ENCODE assay signal across 17 cellular contexts in genomic region chr16:84559311-84559932, GRCh38. TPM values are rescaled to one million over a fixed set of nuclear protein-coding genes. Genes with fewer than 3 reads are reported as not detected.
A peak's percentile ranks its signal among the peaks of the same experiment; 100 is the strongest.
DNase-seq lines count a peak whose midpoint lies in the region; ATAC-seq and TF ChIP-seq lines count a peak whose summit lies in the region.
"Had no signal": no experiment of that assay in that cellular context is flagged by ENCODE, and none has a peak within 500 bp of the region (broad histone marks: within the 10 kb centered on the region; RNA-seq: fewer than 3 reads in every experiment).

No MANE protein-coding gene starts in this region.

- H3K4me1 Mint-ChIP-seq in GM23338 (peaks cover 49% of the 10 kb centered on the region), T-helper 17 cell (peaks cover 10% of the 10 kb centered on the region)

- no peaks in the 10 kb centered on the region for H3K27me3 ChIP-seq in GM23338 (ENCODE audit: insufficient read depth)
- H3K27me3 ChIP-seq in muscle layer of duodenum (ENCODE audit: low read depth, low read length) = no peaks in the 10 kb centered on the region
- peaks cover 12% of the 10 kb centered on the region; the same call in 1 of the 2 replicates for H3K27me3 ChIP-seq in BE2C
- H3K27me3 ChIP-seq: ascending aorta, thyroid gland had no signal

- no peaks in the 10 kb centered on the region for H3K9me3 Mint-ChIP-seq in GM23338
- H3K9me3 Mint-ChIP-seq: naive thymus-derived CD8-positive, alpha-beta T cell had no signal

- peak overlapping the region; percentile 57; the same call in 1 of the 2 replicates for H3K27ac ChIP-seq in GM23338 (ENCODE audit: low read depth)
- peak overlapping the region; percentile 8 for H3K27ac ChIP-seq in muscle layer of duodenum (ENCODE audit: low read length)
- H3K27ac ChIP-seq: ascending aorta, left ventricle myocardium inferior, thyroid gland had no signal

- no peaks in the 10 kb centered on the region for H4K20me1 ChIP-seq in GM23338 (replicated peaks; ENCODE audit: insufficient read depth)

- H3K36me3 ChIP-seq in GM23338 (ENCODE audit: insufficient read depth) = no peaks in the 10 kb centered on the region
- H3K36me3 ChIP-seq in muscle layer of duodenum (ENCODE audit: control insufficient read depth in 1 of 2, insufficient read depth in 2 of 2, low read length in 2 of 2) = no peaks in the 10 kb centered on the region
- no peaks in the 10 kb centered on the region for H3K36me3 ChIP-seq in BE2C
- H3K36me3 ChIP-seq: ascending aorta, left ventricle myocardium inferior, thyroid gland had no signal

- H3K9me2 ChIP-seq in GM23338 (ENCODE audit: insufficient read depth) = no peaks in the 10 kb centered on the region

- H3K4me1 ChIP-seq in GM23338 (ENCODE audit: insufficient read depth) = peaks cover 41% of the 10 kb centered on the region
- no peaks in the 10 kb centered on the region for H3K4me1 ChIP-seq in muscle layer of duodenum (ENCODE audit: control insufficient read depth in 1 of 2, insufficient read depth in 2 of 2, low read length in 2 of 2)
- H3K4me1 ChIP-seq in BE2C = no peaks in the 10 kb centered on the region
- H3K4me1 ChIP-seq: ascending aorta had no signal

- H3K9me3 ChIP-seq in T-helper 17 cell (ENCODE audit: control insufficient read depth, low read length, poor library complexity, severe bottlenecking) = no peaks in the 10 kb centered on the region
- no peaks in the 10 kb centered on the region for H3K9me3 ChIP-seq in muscle layer of duodenum (ENCODE audit: control insufficient read depth in 1 of 2, low read length in 2 of 2)
- H3K9me3 ChIP-seq in BE2C = no peaks in the 10 kb centered on the region
- H3K9me3 ChIP-seq: ascending aorta, left ventricle myocardium inferior, thyroid gland had no signal

- TF ChIP-seq CTCF in GM23338 (conservative IDR thresholded peaks at IDR 0.05; ENCODE audit: low read depth in 2 of 2) (no peak; a peak in 1 of 4 replicates), BE2C (IDR thresholded peaks at IDR 0.05; ENCODE audit: low read depth, low read length) (no peak)

- peaks cover 8% of the 10 kb centered on the region; the same call in 2 of the 3 replicates for H3K36me3 Mint-ChIP-seq in GM23338 (ENCODE audit: low read depth)
- H3K36me3 Mint-ChIP-seq in T-helper 17 cell (ENCODE audit: low read depth) = no peaks in the 10 kb centered on the region

- H3K4me2 ChIP-seq in GM23338 = peak overlapping the region; percentile 64; the same call in 1 of the 2 replicates

- no peak overlapping the region for H2AFZ ChIP-seq in GM23338

- H3K27me3 Mint-ChIP-seq in GM23338 (ENCODE audit: insufficient read depth, low read depth, poor library complexity) (peaks cover 19% of the 10 kb centered on the region), T-helper 17 cell (no peaks in the 10 kb centered on the region)
- H3K27me3 Mint-ChIP-seq: naive thymus-derived CD8-positive, alpha-beta T cell had no signal

- DNase-seq in GM23338 (ENCODE audit: low spot score) (peak; percentile 51), NCI-H1436 treated with DMSO at 0.1 percent for 48 hours (lab: John Stamatoyannopoulos, UW) (peak; percentile 46), T-helper 17 cell (no peak), BE2C (no peak), NK-92 (lab: John Stamatoyannopoulos, UW; ENCODE audit: unreplicated experiment) (no peak)
- DNase-seq in stimulated activated CD4-positive, alpha-beta T cell treated with anti-CD3 and anti-CD28 coated beads, Interleukin-2, amount 100 ng/mL, for 24 hours = no peak
- DNase-seq: activated CD4-positive, alpha-beta T cell treated with anti-CD3 and anti-CD28 coated beads for 4 hours; cortex of kidney; DND-41; hippocampal formation; left ventricle myocardium inferior; naive thymus-derived CD8-positive, alpha-beta T cell; RPMI8226; stimulated activated CD4-positive, alpha-beta T cell treated with anti-CD3 and anti-CD28 coated beads, Interleukin-15, amount 100 ng/mL, for 24 hours; thyroid gland had no signal

- peaks cover 15% of the 10 kb centered on the region; the same call in 1 of the 2 replicates for H3F3A ChIP-seq in GM23338 (replicated peaks; ENCODE audit: low read depth)

- H3K4me3 ChIP-seq in GM23338 = no peak overlapping the region
- no peak overlapping the region for H3K4me3 ChIP-seq in muscle layer of duodenum (ENCODE audit: low read depth in 1 of 2, low read length in 2 of 2)
- H3K4me3 ChIP-seq in BE2C (ENCODE audit: low read depth, low read length) = no peak overlapping the region
- H3K4me3 ChIP-seq: ascending aorta, left ventricle myocardium inferior, thyroid gland had no signal

- H3K4me3 Mint-ChIP-seq in GM23338 (no peak overlapping the region), T-helper 17 cell (no peak overlapping the region)
- H3K4me3 Mint-ChIP-seq: naive thymus-derived CD8-positive, alpha-beta T cell had no signal

- H3K27ac Mint-ChIP-seq in GM23338 = no peak overlapping the region
- peak overlapping the region; percentile 60 for H3K27ac Mint-ChIP-seq in T-helper 17 cell

- ATAC-seq in GM23338 = peak; percentile 24
- no peak for ATAC-seq in T-helper 17 cell
- ATAC-seq: naive thymus-derived CD8-positive, alpha-beta T cell had no signal

- H3K79me2 ChIP-seq in GM23338 (replicated peaks; ENCODE audit: insufficient read depth) = no peaks in the 10 kb centered on the region

TF ChIP-seq in GM23338, 12 proteins besides CTCF, POLR2A, EP300 and RAD21 (continues in another document):
- no peak for TF ChIP-seq CREB1 (CRISPR knock-in tag; IDR thresholded peaks at IDR 0.05; ENCODE audit: low read depth)
- no peak for TF ChIP-seq NANOG (IDR thresholded peaks at IDR 0.05; ENCODE audit: borderline replicate concordance)
- TF ChIP-seq ETS1 (IDR thresholded peaks at IDR 0.05) = no peak
- TF ChIP-seq ZNF331 (CRISPR knock-in tag; IDR thresholded peaks at IDR 0.05; ENCODE audit: low read depth) = no peak

RNA-seq across cellular contexts. Expression of gene MEAK7, which starts 55.0 kb away (rescaled TPM):
- 16.9 and 17.2 TPM in 2 replicates for total RNA-seq in GM23338 (2014; rRNA removed; shearing (Covaris generic))
- 7.5 and 7.9 TPM in 2 replicates for polyA plus RNA-seq in GM23338 (2016; fragmentation: Nextera tagmentation; extraction: Ambion mirVana)
- total RNA-seq in T-helper 17 cell = 1 to 10 TPM; 5.7 to 8.9 TPM
- polyA plus RNA-seq in BE2C (2012; ENCODE audit: insufficient read depth, insufficient read length, low read depth) = 4.6 TPM

RNA-seq across cellular contexts. Expression of gene COTL1, which starts 58.5 kb away (rescaled TPM):
- total RNA-seq in GM23338 (2014; rRNA removed; shearing (Covaris generic)) = 111 and 117 TPM in 2 replicates
- 165 and 166 TPM in 2 replicates for polyA plus RNA-seq in GM23338 (2016; fragmentation: Nextera tagmentation; extraction: Ambion mirVana)
- total RNA-seq in T-helper 17 cell = 100 to 1,000 TPM; 287 to 328 TPM
- polyA plus RNA-seq in BE2C (2012; ENCODE audit: insufficient read depth, insufficient read length, low read depth) = 21.2 TPM

Comparison
In these comparisons a context has a peak if more than half of its experiments do, and no peak if none do; other contexts are left out.
1. DNase-seq: peak in GM23338 (single experiment) and NCI-H1436 treated with DMSO at 0.1 percent for 48 hours (single experiment); none in T-helper 17 cell (0 of 3), stimulated activated CD4-positive, alpha-beta T cell treated with anti-CD3 and anti-CD28 coated beads, Interleukin-2, amount 100 ng/mL, for 24 hours (0 of 2), BE2C (single experiment) and NK-92 (single experiment).